Comparison of ENCODE assay signal across 1 cellular context in genomic region chr15:29034151-29034550, GRCh38.
TF ChIP-seq lines count a peak whose summit lies in the region.

No MANE protein-coding gene starts in this region.

TF ChIP-seq in IMR-90, 13 proteins besides CTCF, POLR2A, EP300 and RAD21 (continued from another document):
- TF ChIP-seq ELK1 (IDR thresholded peaks at IDR 0.05; ENCODE audit: borderline replicate concordance, low read depth, low read length) (no peak), MAFK (IDR thresholded peaks at IDR 0.05; ENCODE audit: low read depth, low read length) (no peak), RFX5 (IDR thresholded peaks at IDR 0.05; ENCODE audit: low read depth, low read length) (no peak), CEBPB (IDR thresholded peaks at IDR 0.05; ENCODE audit: low read depth, low read length) (no peak)
TF ChIP-seq in IMR-90: peak in this region for 0.
